In genomic region chr1:15479654-15480347, GRCh38 we compare ENCODE assay signal across 1 cellular context.
TF ChIP-seq lines count a peak whose summit lies in the region.

No MANE protein-coding gene starts in this region.

TF ChIP-seq in K562, 482 proteins besides CTCF, POLR2A, EP300 and RAD21:
- TF ChIP-seq CEBPB (tag; IDR thresholded peaks at IDR 0.05), result peak; percentile 92
- TF ChIP-seq POLR2B (IDR thresholded peaks at IDR 0.05; ENCODE audit: low read depth, partially characterized antibody), result no peak
- no peak for TF ChIP-seq ZNF436 (CRISPR knock-in tag; IDR thresholded peaks at IDR 0.05)
- TF ChIP-seq RBM34 (IDR thresholded peaks at IDR 0.05; ENCODE audit: borderline replicate concordance, insufficient read depth, low read length), result no peak
- TF ChIP-seq SMARCA5 (IDR thresholded peaks at IDR 0.05), result peak; percentile 72; the same call in 1 of the 2 replicates
- peak; percentile 82; the same call in 1 of the 2 replicates for TF ChIP-seq BCOR (IDR thresholded peaks at IDR 0.05)
- TF ChIP-seq JUNB (CRISPR knock-in tag; conservative IDR thresholded peaks at IDR 0.05), result no peak
- 0 out of 4 replicates have a peak, but pooled peaks have one; percentile 11 to 53 for TF ChIP-seq KDM1A (IDR thresholded peaks at IDR 0.05)
- TF ChIP-seq SMAD2 (IDR thresholded peaks at IDR 0.05; ENCODE audit: low read depth, low read length), result no peak
- no peak for TF ChIP-seq BHLHE40 (IDR thresholded peaks at IDR 0.05; ENCODE audit: low read length)
- peak; percentile 51 for TF ChIP-seq RBM25 (IDR thresholded peaks at IDR 0.05; ENCODE audit: low read depth, low read length, severe bottlenecking)
- no peak for TF ChIP-seq RBM14 (IDR thresholded peaks at IDR 0.05; ENCODE audit: borderline replicate concordance, insufficient read depth, low read depth, low read length)
- TF ChIP-seq, protein P1, sequence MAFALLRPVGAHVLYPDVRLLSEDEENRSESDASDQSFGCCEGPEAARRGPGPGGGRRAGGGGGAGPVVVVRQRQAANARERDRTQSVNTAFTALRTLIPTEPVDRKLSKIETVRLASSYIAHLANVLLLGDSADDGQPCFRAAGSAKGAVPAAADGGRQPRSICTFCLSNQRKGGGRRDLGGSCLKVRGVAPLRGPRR (CRISPR knock-in tag; IDR thresholded peaks at IDR 0.05), result no peak
- TF ChIP-seq ZNF583 (CRISPR knock-in tag; IDR thresholded peaks at IDR 0.05), result no peak
- peak; percentile 44; the same call in 1 of the 2 replicates for TF ChIP-seq CEBPG (CRISPR knock-in tag; IDR thresholded peaks at IDR 0.05)
- peak; percentile 53 to 71; a peak in 3 of 4 replicates for TF ChIP-seq CEBPG (tag; conservative IDR thresholded peaks at IDR 0.05 in 1 of 2, IDR thresholded peaks at IDR 0.05 in 1 of 2)
